Comparison of ENCODE assay signal across 8 cellular contexts in the genomic region with DNA sequence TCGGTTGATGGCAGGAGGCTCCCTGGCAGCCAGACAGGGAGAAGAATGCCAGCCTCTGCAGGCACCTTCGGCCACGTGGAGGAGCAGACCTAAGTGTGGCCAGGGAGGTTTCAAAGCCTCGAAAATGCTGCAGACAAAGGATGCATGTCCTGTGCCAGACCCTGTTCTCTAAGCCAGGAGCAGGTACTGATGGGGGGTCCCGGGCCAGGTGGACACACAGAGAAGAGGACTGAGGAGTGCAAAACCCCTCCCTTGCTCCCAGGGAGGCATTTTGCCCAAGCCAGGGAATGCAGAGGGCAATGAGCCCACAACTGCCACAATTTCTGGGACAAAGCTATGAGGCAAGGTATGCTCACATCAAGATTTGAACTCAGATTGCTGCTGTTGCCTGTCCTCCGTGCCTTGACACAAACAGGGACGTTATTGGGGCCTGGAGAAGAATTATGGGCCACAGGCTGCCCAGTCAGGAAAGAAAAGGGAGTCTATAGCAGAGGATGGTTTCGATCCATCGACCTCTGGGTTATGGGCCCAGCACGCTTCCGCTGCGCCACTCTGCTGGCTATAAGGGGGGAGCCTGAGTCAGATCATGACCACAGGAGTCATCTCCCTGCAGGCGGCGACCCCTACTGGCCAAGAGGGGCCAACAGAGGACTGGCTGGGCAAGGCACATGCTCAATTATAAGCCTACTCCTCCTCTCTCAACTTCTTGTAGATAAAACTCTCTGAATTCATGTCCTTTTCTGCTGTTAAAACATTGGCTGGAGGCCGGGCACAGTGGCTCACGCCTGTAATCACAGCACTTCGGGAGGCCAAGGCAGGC. TPM values are rescaled to one million over a fixed set of nuclear protein-coding genes. Genes with fewer than 3 reads are reported as not detected.
DNase-seq lines count a peak whose midpoint lies in the region; TF ChIP-seq lines count a peak whose summit lies in the region.

No MANE protein-coding gene starts in this region.

- TF ChIP-seq EP300 in ovary (IDR thresholded peaks at IDR 0.05), result no peak

- H3K36me3 ChIP-seq in ovary (no peaks in the 10 kb centered on the region), tibial artery (no peaks in the 10 kb centered on the region)

- peak overlapping the region; percentile 98 for H3K27ac Mint-ChIP-seq in activated naive CD4-positive, alpha-beta T cell treated with anti-CD3 and anti-CD28 coated beads, Interleukin-2, amount 50 U/mL, for 24 hours
- peak overlapping the region; percentile 88 for H3K27ac Mint-ChIP-seq in glutamatergic neuron (ENCODE audit: unreplicated experiment)

- H3K9me3 Mint-ChIP-seq in activated naive CD4-positive, alpha-beta T cell treated with anti-CD3 and anti-CD28 coated beads, Interleukin-2, amount 50 U/mL, for 24 hours, result no peaks in the 10 kb centered on the region
- H3K9me3 Mint-ChIP-seq in glutamatergic neuron (ENCODE audit: unreplicated experiment), result peaks cover 15% of the 10 kb centered on the region

- TF ChIP-seq CTCF in NB4 (IDR thresholded peaks at IDR 0.05; ENCODE audit: low read depth, low read length) (peak; percentile 84), glutamatergic neuron (IDR thresholded peaks at IDR 0.05; ENCODE audit: partially characterized antibody, unreplicated experiment) (peak; percentile 95), ovary (IDR thresholded peaks at IDR 0.05) (peak; percentile 79 to 91 (median 91)), tibial artery (IDR thresholded peaks at IDR 0.05) (peak; percentile 86 to 98)

- H3K4me1 Mint-ChIP-seq in activated naive CD4-positive, alpha-beta T cell treated with anti-CD3 and anti-CD28 coated beads, Interleukin-2, amount 50 U/mL, for 24 hours, result peaks cover 12% of the 10 kb centered on the region
- peaks cover 9% of the 10 kb centered on the region for H3K4me1 Mint-ChIP-seq in glutamatergic neuron (ENCODE audit: low read depth, unreplicated experiment)

- H3K27me3 Mint-ChIP-seq in activated naive CD4-positive, alpha-beta T cell treated with anti-CD3 and anti-CD28 coated beads, Interleukin-2, amount 50 U/mL, for 24 hours, result no peaks in the 10 kb centered on the region
- peaks cover 20% of the 10 kb centered on the region for H3K27me3 Mint-ChIP-seq in glutamatergic neuron (ENCODE audit: unreplicated experiment)

- no peaks in the 10 kb centered on the region for H3K27me3 ChIP-seq in ovary
- H3K27me3 ChIP-seq in tibial artery, result no peaks in the 10 kb centered on the region

- DNase-seq in EL (peak; percentile 98), HCEC 1CT (peak; percentile 97), NB4 (ENCODE audit: low read depth) (peak; percentile 96), SKM-1 (lab: John Stamatoyannopoulos, UW; ENCODE audit: unreplicated experiment) (peak; percentile 92), glutamatergic neuron (peak; percentile 85), ovary (peak; percentile 91 to 95 (median 93)), tibial artery (peak; percentile 95)

- intact Hi-C loops in ovary (cut with DNase I), result loop anchor here (5.0 to 10.0 kb wide), 4 partner anchors 48 to 140 kb away; a partner anchor contains a TSS
- intact Hi-C loops in tibial artery (cut with DNase I; ENCODE audit: low total_unique reads), result loop anchor here (5.0 kb wide), 1 partner anchor 42 kb away; a partner anchor contains a TSS

- no peaks in the 10 kb centered on the region for H3K36me3 Mint-ChIP-seq in activated naive CD4-positive, alpha-beta T cell treated with anti-CD3 and anti-CD28 coated beads, Interleukin-2, amount 50 U/mL, for 24 hours
- H3K36me3 Mint-ChIP-seq in glutamatergic neuron (ENCODE audit: unreplicated experiment), result no peaks in the 10 kb centered on the region

- peak overlapping the region; percentile 59 for H3K4me3 Mint-ChIP-seq in activated naive CD4-positive, alpha-beta T cell treated with anti-CD3 and anti-CD28 coated beads, Interleukin-2, amount 50 U/mL, for 24 hours
- H3K4me3 Mint-ChIP-seq in glutamatergic neuron (ENCODE audit: unreplicated experiment), result peak overlapping the region; percentile 69

- WGBS in ovary, 3 donors, result 7 to 9% (median 8%) methylated on average over 17 of the region's 17 CpGs

- H3K27ac ChIP-seq in ovary, result peak overlapping the region in 1 of 2 donors; percentile 29
- peak overlapping the region; percentile 93 to 94 for H3K27ac ChIP-seq in tibial artery

- H3K4me1 ChIP-seq in ovary (ENCODE audit: insufficient read depth) (peaks cover 3% of the 10 kb centered on the region), tibial artery (peaks cover 0 to 57% (median 27%) of the 10 kb centered on the region in 4 donors)

- TF ChIP-seq POLR2A in NB4 (IDR thresholded peaks at IDR 0.05; ENCODE audit: extremely low read depth, insufficient read length) (no peak), ovary (IDR thresholded peaks at IDR 0.05) (peak; percentile 20)

- H3K9me3 ChIP-seq in ovary (no peaks in the 10 kb centered on the region), tibial artery (no peaks in the 10 kb centered on the region)

- no peak overlapping the region for H3K4me3 ChIP-seq in NB4 (ENCODE audit: low read depth, low read length)
- H3K4me3 ChIP-seq in ovary, result no peak overlapping the region
- no peak overlapping the region for H3K4me3 ChIP-seq in tibial artery

RNA-seq across cellular contexts. Expression of a gene that starts 25.1 kb away (rescaled TPM):
- 95.7 TPM for total RNA-seq in glutamatergic neuron (ENCODE audit: unreplicated experiment)
- total RNA-seq in ovary, result 10 to 100 TPM; 27.2 to 67.6 (median 48.2) TPM
- polyA plus RNA-seq in ovary, result 10 to 100 TPM; 19.1 to 28.8 TPM

RNA-seq across cellular contexts. Expression of a gene that starts 35.9 kb away (rescaled TPM):
- total RNA-seq in glutamatergic neuron (ENCODE audit: unreplicated experiment), result 177 TPM
- total RNA-seq in ovary, result 10 to 100 TPM; 39.7 to 52.7 (median 49.8) TPM
- polyA plus RNA-seq in ovary, result 10 to 100 TPM; 29.6 to 37.8 TPM

RNA-seq across cellular contexts. Expression of a gene that starts 43.9 kb away (rescaled TPM):
- total RNA-seq in glutamatergic neuron (ENCODE audit: unreplicated experiment), result 134 TPM
- total RNA-seq in ovary, result 100 to 1,000 TPM in 1 of 7 donors, 10 to 100 TPM in 6; 44.4 to 101 (median 73.1) TPM
- polyA plus RNA-seq in ovary, result 10 to 100 TPM; 34.0 to 56.4 TPM
